Comparison of ENCODE assay signal across 8 cellular contexts in genomic region chr10:80454526-80455460, GRCh38. TPM values are rescaled to one million over a fixed set of nuclear protein-coding genes. Genes with fewer than 3 reads are reported as not detected.
DNase-seq lines count a peak whose midpoint lies in the region; ATAC-seq, FAIRE-seq and TF ChIP-seq lines count a peak whose summit lies in the region.

No MANE protein-coding gene starts in this region.

- no peak for FAIRE-seq in pancreas (lab: Jason Lieb, UNC)

- peak overlapping the region; percentile 88 for H3K4me3 ChIP-seq in GM06990 (replicated peaks; ENCODE audit: low read depth, low read length)
- H3K4me3 ChIP-seq in HUES48 (ENCODE audit: low read depth, low read length), result peak overlapping the region; percentile 82
- peak overlapping the region; percentile 74 to 95 (median 80) for H3K4me3 ChIP-seq in pancreas

- peak; percentile 20 for ATAC-seq in GM21447 (IDR thresholded peaks at IDR 0.05; ENCODE audit: unreplicated experiment)
- peak; percentile 27 for ATAC-seq in Right ventricle myocardium inferior
- ATAC-seq in pancreas, result peak; percentile 52 to 61 (median 58)

- WGBS in pancreas, 2 donors, result 0% methylated on average over 74 to 80 of the region's 80 CpGs

- H3K27ac ChIP-seq in HUES48 (ENCODE audit: low read depth, low read length), result peak overlapping the region; percentile 88
- peak overlapping the region; percentile 89 to 97 (median 92) for H3K27ac ChIP-seq in pancreas

- no peaks in the 10 kb centered on the region for H3K9me3 ChIP-seq in HUES48 (ENCODE audit: control insufficient read depth, insufficient read depth, low read length)
- H3K9me3 ChIP-seq in pancreas, result no peaks in the 10 kb centered on the region

- H3K9ac ChIP-seq in HUES48 (ENCODE audit: low read depth, low read length), result peak overlapping the region; percentile 83

- peaks cover 3% of the 10 kb centered on the region; the same call in 1 of the 2 replicates for H3K36me3 ChIP-seq in GM06990 (ENCODE audit: control insufficient read depth, insufficient read depth, low read length)
- no peaks in the 10 kb centered on the region for H3K36me3 ChIP-seq in HUES48 (ENCODE audit: control insufficient read depth, insufficient read depth, low read length)
- H3K36me3 ChIP-seq in pancreas, result no peaks in the 10 kb centered on the region

- TF ChIP-seq CTCF in GM06990 (IDR thresholded peaks at IDR 0.05; ENCODE audit: insufficient read depth, low read length, poor library complexity, severe bottlenecking) (no peak), pancreas (IDR thresholded peaks at IDR 0.05) (no peak)

- DNase-seq in GM06990 (ENCODE audit: extremely low read depth, insufficient read length), result peak; percentile 62
- peak; percentile 60 to 63 for DNase-seq in activated T-cell treated with anti-CD3 and anti-CD28 coated beads, Interleukin-2, amount 50 U/mL, for 48 hours
- DNase-seq in Right ventricle myocardium inferior (ENCODE audit: missing footprints), result peak; percentile 87
- peak; percentile 64 to 90 (median 72) for DNase-seq in pancreas
- no peak for DNase-seq in mesenteric fat pad (ENCODE audit: low spot score)
- DNase-seq in NCI-H2196 treated with DMSO at 0.1 percent for 48 hours (lab: John Stamatoyannopoulos, UW; ENCODE audit: unreplicated experiment), result no peak

- no peaks in the 10 kb centered on the region for H3K27me3 ChIP-seq in GM06990 (replicated peaks; ENCODE audit: control insufficient read depth, insufficient read depth, low read length)
- peaks cover 5% of the 10 kb centered on the region; the same call in 1 of the 2 replicates for H3K27me3 ChIP-seq in HUES48 (ENCODE audit: control insufficient read depth, insufficient read depth, low read length)
- H3K27me3 ChIP-seq in pancreas, result no peaks in the 10 kb centered on the region

- H3K4me1 ChIP-seq in HUES48 (ENCODE audit: control insufficient read depth, insufficient read depth, low read length), result peaks cover 33% of the 10 kb centered on the region
- peaks cover 16 to 48% (median 28%) of the 10 kb centered on the region in 3 donors for H3K4me1 ChIP-seq in pancreas

- intact Hi-C loops in Right ventricle myocardium inferior (cut with DNase I), result loop anchor here (2.0 to 5.0 kb wide), 2 partner anchors 44 to 473 kb away; no protein-coding TSS in a partner anchor
- intact Hi-C loops in pancreas (cut with DNase I), result no loop called here

RNA-seq across cellular contexts. Expression of gene TSPAN14, which starts 0.7 kb away (rescaled TPM):
- 38.7 TPM for total RNA-seq in Right ventricle myocardium inferior
- 10 to 100 TPM; 20.5 to 61.9 (median 26.2) TPM for total RNA-seq in pancreas
- 10 to 100 TPM; 10.6 to 18.8 TPM for polyA plus RNA-seq in pancreas
- 177 TPM for total RNA-seq in mesenteric fat pad

RNA-seq across cellular contexts. Expression of gene PRXL2A, which starts 46.4 kb away (rescaled TPM):
- total RNA-seq in Right ventricle myocardium inferior (102 TPM), pancreas (10 to 100 TPM; 18.2 to 39.8 (median 26.8) TPM), mesenteric fat pad (500 TPM)
- 10 to 100 TPM; 18.6 to 38.4 TPM for polyA plus RNA-seq in pancreas

Comparison
In these comparisons a context has a peak if more than half of its experiments do, and no peak if none do; other contexts are left out.
1. DNase-seq: peak in GM06990 (single experiment), activated T-cell treated with anti-CD3 and anti-CD28 coated beads, Interleukin-2, amount 50 U/mL, for 48 hours (2 of 2), Right ventricle myocardium inferior (single experiment) and pancreas (6 of 6); none in mesenteric fat pad (single experiment) and NCI-H2196 treated with DMSO at 0.1 percent for 48 hours (single experiment).
2. Peak in every context shown above with its lines, with median percentiles within 50 percentile points of each other: H3K4me3 ChIP-seq and ATAC-seq.